Comparison of ENCODE assay signal across 9 cellular contexts in the genomic region with DNA sequence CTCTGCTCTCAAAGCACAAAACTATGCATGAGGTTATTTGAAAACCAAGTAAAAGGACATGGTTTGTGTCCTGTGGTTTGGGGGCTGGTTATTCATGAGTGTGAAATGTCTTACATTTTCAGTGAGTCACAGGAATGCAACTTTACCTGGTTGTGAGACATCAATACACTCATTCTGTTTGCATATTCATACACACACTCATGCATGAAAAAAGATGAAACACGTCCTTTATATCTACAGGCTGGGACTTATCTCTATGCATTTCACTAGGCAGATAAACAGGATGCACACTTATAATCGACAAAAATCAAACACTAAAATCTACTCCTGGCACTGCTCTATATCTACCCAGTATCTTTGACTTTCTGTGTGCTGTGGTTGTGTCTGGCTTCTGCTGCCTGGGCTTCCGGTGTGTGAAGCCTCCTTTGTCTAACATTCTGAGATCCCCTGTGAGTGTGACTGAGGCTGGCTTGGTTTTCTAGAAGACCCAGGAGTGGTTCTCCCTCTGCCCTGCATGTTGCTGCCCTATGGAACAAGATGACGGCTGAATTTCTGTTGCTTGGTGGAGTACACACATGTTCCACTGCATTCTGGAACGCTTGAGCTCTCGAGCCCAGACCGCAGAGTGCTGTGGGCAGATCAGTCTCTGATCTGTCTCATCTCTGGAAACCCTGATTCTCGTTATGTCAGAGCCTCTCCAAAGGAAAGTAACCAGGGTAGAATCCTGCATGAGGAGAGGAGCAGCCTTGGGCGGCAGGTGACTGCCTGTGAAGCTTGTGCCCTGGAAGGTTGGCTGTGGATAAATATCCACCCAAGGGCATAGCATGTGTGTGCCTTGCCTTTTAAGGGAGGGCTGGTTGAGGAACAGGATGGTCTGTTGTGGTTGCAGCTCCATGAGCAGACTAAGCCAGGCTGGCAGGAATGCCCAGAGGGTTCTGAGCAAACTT. TPM values are rescaled to one million over a fixed set of nuclear protein-coding genes. Genes with fewer than 3 reads are reported as not detected.
DNase-seq lines count a peak whose midpoint lies in the region; ATAC-seq, FAIRE-seq and TF ChIP-seq lines count a peak whose summit lies in the region.
"Had no signal": no experiment of that assay in that cellular context is flagged by ENCODE, and none has a peak within 500 bp of the region (broad histone marks: within the 10 kb centered on the region; RNA-seq: fewer than 3 reads in every experiment).

No MANE protein-coding gene starts in this region.

- peak overlapping the region; percentile 92 for H3K27ac Mint-ChIP-seq in T-helper 1 cell treated with Interleukin-12 subunit alpha and Interleukin-12 subunit beta and Interleukin-4 antibody, amounts not matched to agents 30 μg/mL and 1 μg/mL, for 36 hours
- peak overlapping the region; percentile 97 for H3K27ac Mint-ChIP-seq in astrocyte (ENCODE audit: unreplicated experiment)

- ATAC-seq in HG02870 (IDR thresholded peaks at IDR 0.05; ENCODE audit: unreplicated experiment) (peak; percentile 88), HG02759 (IDR thresholded peaks at IDR 0.05; ENCODE audit: unreplicated experiment) (no peak)

- DNase-seq in GM06990 (ENCODE audit: extremely low read depth, insufficient read length) = peak; percentile 62
- DNase-seq in astrocyte (ENCODE audit: low read depth) = peak; percentile 100
- DNase-seq in retinal pigment epithelial cell (ENCODE audit: low read depth) = peak; percentile 34
- DNase-seq in hippocampal formation (lab: John Stamatoyannopoulos, UW) = no peak
- DNase-seq in NCI-H82 treated with DMSO at 0.1 percent for 48 hours (lab: John Stamatoyannopoulos, UW; ENCODE audit: unreplicated experiment) = no peak

- H3K79me2 ChIP-seq in astrocyte (ENCODE audit: insufficient read depth, low read length) = no peaks in the 10 kb centered on the region

- H3K4me1 ChIP-seq in astrocyte (ENCODE audit: insufficient read depth, low read length) = peaks cover 30% of the 10 kb centered on the region

- no peaks in the 10 kb centered on the region; the same call in 1 of the 2 replicates for H3K27me3 ChIP-seq in GM06990 (replicated peaks; ENCODE audit: control insufficient read depth, insufficient read depth, low read length)
- H3K27me3 ChIP-seq in astrocyte (ENCODE audit: insufficient read depth, low read length) = no peaks in the 10 kb centered on the region

- peak overlapping the region; percentile 8; the same call in 1 of the 2 replicates for H3K4me3 ChIP-seq in GM06990 (replicated peaks; ENCODE audit: low read depth, low read length)
- H3K4me3 ChIP-seq in astrocyte (ENCODE audit: insufficient read depth, low read depth, low read length) = peak overlapping the region; percentile 22
- H3K4me3 ChIP-seq in retinal pigment epithelial cell (ENCODE audit: low read length) = no peak overlapping the region

- H3K36me3 ChIP-seq in GM06990 (ENCODE audit: control insufficient read depth, insufficient read depth, low read length) (no peaks in the 10 kb centered on the region), astrocyte (ENCODE audit: insufficient read depth, low read length) (no peaks in the 10 kb centered on the region)

- peaks cover 28% of the 10 kb centered on the region for H3K27me3 Mint-ChIP-seq in T-helper 1 cell treated with Interleukin-12 subunit alpha and Interleukin-12 subunit beta and Interleukin-4 antibody, amounts not matched to agents 30 μg/mL and 1 μg/mL, for 36 hours (ENCODE audit: low read depth)
- no peaks in the 10 kb centered on the region for H3K27me3 Mint-ChIP-seq in astrocyte (ENCODE audit: low read depth, unreplicated experiment)

- peak overlapping the region; percentile 98 for H3K27ac ChIP-seq in astrocyte (ENCODE audit: low read depth, low read length)

- peak overlapping the region; percentile 68 for H3K4me3 Mint-ChIP-seq in T-helper 1 cell treated with Interleukin-12 subunit alpha and Interleukin-12 subunit beta and Interleukin-4 antibody, amounts not matched to agents 30 μg/mL and 1 μg/mL, for 36 hours
- peak overlapping the region; percentile 12 for H3K4me3 Mint-ChIP-seq in astrocyte (ENCODE audit: unreplicated experiment)

- peak; percentile 91 for FAIRE-seq in astrocyte (lab: Jason Lieb, UNC)

- H3K36me3 Mint-ChIP-seq in T-helper 1 cell treated with Interleukin-12 subunit alpha and Interleukin-12 subunit beta and Interleukin-4 antibody, amounts not matched to agents 30 μg/mL and 1 μg/mL, for 36 hours (ENCODE audit: low read depth) = peaks cover 9% of the 10 kb centered on the region
- peaks cover 8% of the 10 kb centered on the region for H3K36me3 Mint-ChIP-seq in astrocyte (ENCODE audit: low read depth, unreplicated experiment)

- peaks cover 11% of the 10 kb centered on the region for H3K9me3 ChIP-seq in astrocyte (ENCODE audit: insufficient read depth, low read depth, low read length)

- peaks cover 6% of the 10 kb centered on the region for H3K9me3 Mint-ChIP-seq in T-helper 1 cell treated with Interleukin-12 subunit alpha and Interleukin-12 subunit beta and Interleukin-4 antibody, amounts not matched to agents 30 μg/mL and 1 μg/mL, for 36 hours
- H3K9me3 Mint-ChIP-seq in astrocyte (ENCODE audit: unreplicated experiment) = peaks cover 23% of the 10 kb centered on the region

- peak overlapping the region; percentile 83 for H3K9ac ChIP-seq in astrocyte (ENCODE audit: low read length)

- peaks cover 58% of the 10 kb centered on the region for H3K4me1 Mint-ChIP-seq in T-helper 1 cell treated with Interleukin-12 subunit alpha and Interleukin-12 subunit beta and Interleukin-4 antibody, amounts not matched to agents 30 μg/mL and 1 μg/mL, for 36 hours (ENCODE audit: low read depth)
- peaks cover 60% of the 10 kb centered on the region for H3K4me1 Mint-ChIP-seq in astrocyte (ENCODE audit: low read depth, unreplicated experiment)

- no peak for TF ChIP-seq CTCF in GM06990 (IDR thresholded peaks at IDR 0.05; ENCODE audit: insufficient read depth, low read length, poor library complexity, severe bottlenecking)
- no peak for TF ChIP-seq CTCF in astrocyte (IDR thresholded peaks at IDR 0.05; ENCODE audit: insufficient read depth, low read depth, low read length)
- TF ChIP-seq CTCF in retinal pigment epithelial cell (conservative IDR thresholded peaks at IDR 0.05; ENCODE audit: low read depth, low read length) = no peak

- peak overlapping the region; percentile 40 for H2AFZ ChIP-seq in astrocyte (ENCODE audit: low read depth, low read length)

- H3K4me2 ChIP-seq in astrocyte (ENCODE audit: low read length) = peak overlapping the region; percentile 80

- no peaks in the 10 kb centered on the region for H4K20me1 ChIP-seq in astrocyte (ENCODE audit: insufficient read depth, low read length)

RNA-seq across cellular contexts. Expression of a gene that starts 19.7 kb away (rescaled TPM):
- total RNA-seq in astrocyte = not detected in 2 replicates
- total RNA-seq: pulmonary artery endothelial cell had no signal

Comparison
In these comparisons a context has a peak if more than half of its experiments do, and no peak if none do; other contexts are left out.
1. DNase-seq: peak in GM06990 (single experiment), astrocyte (single experiment) and retinal pigment epithelial cell (single experiment); none in hippocampal formation (0 of 2) and NCI-H82 treated with DMSO at 0.1 percent for 48 hours (single experiment).